In genomic region chr4:88191404-88191803, GRCh38 we compare ENCODE assay signal across 2 cellular contexts.
TF ChIP-seq lines count a peak whose summit lies in the region.

No MANE protein-coding gene starts in this region.

TF ChIP-seq in SK-N-SH, 30 proteins besides CTCF, POLR2A, EP300 and RAD21 (continued from another document):
- TF ChIP-seq GABPA (IDR thresholded peaks at IDR 0.05; ENCODE audit: low read depth) (no peak), GATA2 (CRISPR knock-in tag; IDR thresholded peaks at IDR 0.05) (no peak), FOXM1 (IDR thresholded peaks at IDR 0.05; ENCODE audit: low read depth) (no peak), TEAD4 (IDR thresholded peaks at IDR 0.05; ENCODE audit: borderline replicate concordance, insufficient read depth) (no peak), JUND (IDR thresholded peaks at IDR 0.05) (no peak), USF1 (IDR thresholded peaks at IDR 0.05; ENCODE audit: borderline replicate concordance, low read depth) (no peak), NRF1 (IDR thresholded peaks at IDR 0.05; ENCODE audit: low read depth, low read length) (no peak), MEF2A (IDR thresholded peaks at IDR 0.05; ENCODE audit: borderline replicate concordance, low read depth) (no peak), CHD2 (IDR thresholded peaks at IDR 0.05; ENCODE audit: low read length, partially characterized antibody) (no peak), NFIC (IDR thresholded peaks at IDR 0.05; ENCODE audit: borderline replicate concordance) (no peak), RCOR1 (IDR thresholded peaks at IDR 0.05; ENCODE audit: low read length) (no peak), TAF1 (IDR thresholded peaks at IDR 0.05; ENCODE audit: borderline replicate concordance, low read depth, low read length) (no peak), REST (IDR thresholded peaks at IDR 0.05; ENCODE audit: low read depth, low read length) (no peak), USF2 (IDR thresholded peaks at IDR 0.05; ENCODE audit: borderline replicate concordance, low read depth, low read length) (no peak)

TF ChIP-seq in SK-N-SH treated with all-trans-retinoic acid at 6 μM for 48 hours, 23 proteins besides CTCF, POLR2A, EP300 and RAD21 (continued from another document):
- TF ChIP-seq PATZ1 (CRISPR knock-in tag; IDR thresholded peaks at IDR 0.05; ENCODE audit: borderline replicate concordance): no peak
- TF ChIP-seq TCF4 (CRISPR knock-in tag; IDR thresholded peaks at IDR 0.05; ENCODE audit: borderline replicate concordance): no peak
- TF ChIP-seq CREB5 (CRISPR knock-in tag; IDR thresholded peaks at IDR 0.05; ENCODE audit: low read depth): no peak
- TF ChIP-seq CSDC2 (CRISPR knock-in tag; IDR thresholded peaks at IDR 0.05): no peak
